In the genomic region with DNA sequence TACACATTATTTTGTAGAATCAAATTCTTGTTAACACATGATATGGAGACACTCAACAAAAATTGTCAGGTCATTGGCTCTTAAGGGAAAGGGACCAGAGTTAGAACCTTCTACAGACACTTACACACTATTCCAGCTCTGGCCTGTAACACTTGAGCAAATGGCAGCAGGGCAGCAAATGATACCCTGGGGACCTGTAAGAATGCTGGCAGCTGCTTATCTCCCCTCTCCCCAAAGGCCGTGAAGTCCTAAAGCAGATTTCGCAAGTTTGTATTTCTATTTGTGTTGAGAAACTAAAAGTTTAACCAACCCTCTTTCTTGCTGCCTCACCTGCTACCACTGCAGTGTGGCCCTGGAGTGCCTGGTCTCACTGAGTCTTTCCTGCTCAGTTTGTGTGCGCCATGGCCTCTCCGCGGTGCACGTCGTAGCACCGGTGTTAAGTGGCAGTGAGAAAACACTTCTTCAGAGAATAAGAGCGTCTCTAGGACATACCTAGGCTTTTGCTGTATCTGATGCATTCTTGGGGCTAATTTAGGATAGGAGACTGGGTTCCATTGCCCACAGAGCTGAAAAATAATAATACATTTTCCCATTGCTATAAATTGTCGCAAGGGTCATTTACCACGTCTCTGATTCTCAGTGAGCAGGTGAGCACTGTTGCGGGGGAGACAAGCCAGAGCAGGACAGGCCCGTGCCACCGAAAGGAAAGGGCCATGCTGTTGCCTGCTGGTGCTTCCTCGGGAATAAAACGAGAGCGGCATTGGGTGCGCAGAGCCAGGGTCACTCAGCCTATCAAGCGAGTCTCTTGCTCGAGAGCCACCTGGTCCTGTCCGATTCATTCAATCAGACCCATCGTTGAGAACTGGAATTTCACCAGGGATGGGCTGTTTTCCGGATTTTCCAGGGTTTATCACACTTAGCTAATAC, we compare ENCODE assay signal across 19 cellular contexts.
DNase-seq lines count a peak whose midpoint lies in the region; ATAC-seq and TF ChIP-seq lines count a peak whose summit lies in the region.
"Had no signal": no experiment of that assay in that cellular context is flagged by ENCODE, and none has a peak within 500 bp of the region (broad histone marks: within the 10 kb centered on the region; RNA-seq: fewer than 3 reads in every experiment).

No MANE protein-coding gene starts in this region.

- H3K27me3 ChIP-seq in BE2C: no peaks in the 10 kb centered on the region
- H3K27me3 ChIP-seq in right cardiac atrium (ENCODE audit: control insufficient read depth, insufficient read depth): no peaks in the 10 kb centered on the region
- H3K27me3 ChIP-seq in CD8-positive, alpha-beta T cell (ENCODE audit: insufficient read depth, low read length): no peaks in the 10 kb centered on the region
- no peaks in the 10 kb centered on the region for H3K27me3 ChIP-seq in colonic mucosa
- H3K27me3 ChIP-seq: foreskin keratinocyte had no signal

- no peaks in the 10 kb centered on the region for H3K36me3 ChIP-seq in BE2C
- H3K36me3 ChIP-seq in CD8-positive, alpha-beta T cell (ENCODE audit: insufficient read depth, low read length): no peaks in the 10 kb centered on the region
- H3K36me3 ChIP-seq in colonic mucosa: no peaks in the 10 kb centered on the region

- H3K36me3 Mint-ChIP-seq in WTC11: no peaks in the 10 kb centered on the region
- H3K36me3 Mint-ChIP-seq in CD8-positive, alpha-beta T cell: peaks cover 11% of the 10 kb centered on the region

- 89% methylated on average over 23 of the region's 23 CpGs for WGBS in right cardiac atrium

- intact Hi-C loops in right cardiac atrium (cut with DNase I) (no loop called here), colonic mucosa (cut with DNase I) (no loop called here)
- intact Hi-C loops in CD8-positive, alpha-beta T cell (cut with DNase I, micrococcal nuclease): no loop called here

- H3K4me1 Mint-ChIP-seq in WTC11: peaks cover 21% of the 10 kb centered on the region
- H3K4me1 Mint-ChIP-seq in CD8-positive, alpha-beta T cell (ENCODE audit: low read depth): no peaks in the 10 kb centered on the region
- H3K4me1 Mint-ChIP-seq: T-cell had no signal

- H3K4me1 ChIP-seq in BE2C (no peaks in the 10 kb centered on the region), right cardiac atrium (ENCODE audit: control insufficient read depth, insufficient read depth, low read length) (peaks cover 3% of the 10 kb centered on the region), colonic mucosa (no peaks in the 10 kb centered on the region)
- H3K4me1 ChIP-seq in CD8-positive, alpha-beta T cell (ENCODE audit: insufficient read depth, low read length): no peaks in the 10 kb centered on the region
- H3K4me1 ChIP-seq: foreskin keratinocyte had no signal

- H3K4me3 Mint-ChIP-seq in WTC11: no peak overlapping the region
- H3K4me3 Mint-ChIP-seq in CD8-positive, alpha-beta T cell: no peak overlapping the region
- H3K4me3 Mint-ChIP-seq: activated naive CD4-positive, alpha-beta T cell treated with anti-CD3 and anti-CD28 coated beads for 36 hours; CD4-positive, alpha-beta T cell; T-cell had no signal

- no peak for TF ChIP-seq CTCF in BE2C (IDR thresholded peaks at IDR 0.05; ENCODE audit: low read depth, low read length)
- TF ChIP-seq CTCF in WTC11 (IDR thresholded peaks at IDR 0.05): no peak
- TF ChIP-seq CTCF in CD8-positive, alpha-beta T cell (IDR thresholded peaks at IDR 0.05): no peak
- TF ChIP-seq CTCF in colonic mucosa (IDR thresholded peaks at IDR 0.05): no peak

- H3K4me3 ChIP-seq in BE2C (ENCODE audit: low read depth, low read length) (no peak overlapping the region), right cardiac atrium (ENCODE audit: low read length) (no peak overlapping the region), colonic mucosa (no peak overlapping the region)
- no peak overlapping the region for H3K4me3 ChIP-seq in CD8-positive, alpha-beta T cell (ENCODE audit: low read depth, low read length)

- CTCF ChIA-PET in WTC11 (lab: Charles Lee): no interaction called here
- CTCF ChIA-PET in CD8-positive, alpha-beta T cell (lab: Charles Lee): no interaction called here

- H3K27ac Mint-ChIP-seq in WTC11: peak overlapping the region; percentile 39
- no peak overlapping the region for H3K27ac Mint-ChIP-seq in CD8-positive, alpha-beta T cell
- H3K27ac Mint-ChIP-seq: activated naive CD4-positive, alpha-beta T cell treated with anti-CD3 and anti-CD28 coated beads for 36 hours; CD4-positive, alpha-beta T cell; T-cell had no signal

- H3K9me3 ChIP-seq in BE2C: no peaks in the 10 kb centered on the region
- no peaks in the 10 kb centered on the region for H3K9me3 ChIP-seq in right cardiac atrium (ENCODE audit: control insufficient read depth, low read length)
- H3K9me3 ChIP-seq in CD8-positive, alpha-beta T cell (ENCODE audit: low read length): no peaks in the 10 kb centered on the region
- no peaks in the 10 kb centered on the region for H3K9me3 ChIP-seq in colonic mucosa

- POLR2A ChIA-PET in WTC11 (lab: Charles Lee): no interaction called here
- POLR2A ChIA-PET in CD8-positive, alpha-beta T cell (lab: Charles Lee): no interaction called here

- peak; percentile 18 for DNase-seq in BE2C
- DNase-seq in HuH-7 (ENCODE audit: low spot score): peak; percentile 49
- DNase-seq in WTC11 (ENCODE audit: low spot score): no peak
- DNase-seq in right cardiac atrium: peak; percentile 35 to 76 (median 66)
- DNase-seq in nucleus accumbens (lab: John Stamatoyannopoulos, UW): no peak
- DNase-seq in CD8-positive, alpha-beta T cell: no peak
- no peak for DNase-seq in retina
- DNase-seq in colonic mucosa: no peak
- DNase-seq: activated CD4-positive, alpha-beta T cell treated with anti-CD3 and anti-CD28 coated beads, Interleukin-2, amount 50 U/mL, for 48 hours; activated naive CD4-positive, alpha-beta T cell treated with anti-CD3 and anti-CD28 coated beads for 36 hours; activated T-cell treated with anti-CD3 and anti-CD28 coated beads, Interleukin-2, amount 50 U/mL, for 1 hour; CD4-positive, alpha-beta T cell; foreskin keratinocyte; H7; KBM-7; NCI-H1105; occipital lobe; stimulated activated naive CD4-positive, alpha-beta T cell; T-cell had no signal

- no peak overlapping the region for H3K9ac ChIP-seq in colonic mucosa (ENCODE audit: low read depth in 2 of 2, low read length in 2 of 2)

- H3K9me3 Mint-ChIP-seq in WTC11: 0 out of 2 replicates have a peak, but pooled peaks cover 4% of the 10 kb centered on the region
- H3K9me3 Mint-ChIP-seq in CD8-positive, alpha-beta T cell: peaks cover 3% of the 10 kb centered on the region
- H3K9me3 Mint-ChIP-seq: CD4-positive, alpha-beta T cell; T-cell had no signal

- H3K27me3 Mint-ChIP-seq in WTC11 (ENCODE audit: low read depth): no peaks in the 10 kb centered on the region
- H3K27me3 Mint-ChIP-seq in CD8-positive, alpha-beta T cell (ENCODE audit: low read depth): no peaks in the 10 kb centered on the region
- H3K27me3 Mint-ChIP-seq: CD4-positive, alpha-beta T cell; T-cell had no signal

- H3K27ac ChIP-seq in right cardiac atrium (ENCODE audit: low read length): no peak overlapping the region
- no peak overlapping the region for H3K27ac ChIP-seq in CD8-positive, alpha-beta T cell (ENCODE audit: low read depth, low read length)
- no peak overlapping the region for H3K27ac ChIP-seq in colonic mucosa
- H3K27ac ChIP-seq: foreskin keratinocyte had no signal

- ATAC-seq in WTC11 (no peak), right cardiac atrium (peak; percentile 91 to 96)
- ATAC-seq in CD8-positive, alpha-beta T cell: no peak
- ATAC-seq: foreskin keratinocyte, T-cell had no signal

TF ChIP-seq in WTC11, 78 proteins besides CTCF, POLR2A, EP300 and RAD21 (continues in another document):
- TF ChIP-seq NR1H2 (CRISPR knock-in tag; IDR thresholded peaks at IDR 0.05) (no peak), EMX1 (CRISPR knock-in tag; IDR thresholded peaks at IDR 0.05) (no peak), TEAD4 (CRISPR knock-in tag; IDR thresholded peaks at IDR 0.05) (no peak), PRRX2 (CRISPR knock-in tag; IDR thresholded peaks at IDR 0.05) (no peak), ZNF138 (CRISPR knock-in tag; conservative IDR thresholded peaks at IDR 0.05) (no peak), ZNF396 (CRISPR knock-in tag; IDR thresholded peaks at IDR 0.05; ENCODE audit: borderline replicate concordance) (no peak), SMAD4 (CRISPR knock-in tag; IDR thresholded peaks at IDR 0.05) (no peak), NR2C2 (CRISPR knock-in tag; IDR thresholded peaks at IDR 0.05) (no peak), NR3C1 (CRISPR knock-in tag; conservative IDR thresholded peaks at IDR 0.05; ENCODE audit: low read depth) (no peak), SOX15 (CRISPR knock-in tag; IDR thresholded peaks at IDR 0.05) (no peak), OVOL2 (CRISPR knock-in tag; IDR thresholded peaks at IDR 0.05; ENCODE audit: borderline replicate concordance) (no peak), ESRRA (CRISPR knock-in tag; IDR thresholded peaks at IDR 0.05; ENCODE audit: borderline replicate concordance) (no peak), ZNF423 (CRISPR knock-in tag; IDR thresholded peaks at IDR 0.05) (no peak), FOXP1 (CRISPR knock-in tag; IDR thresholded peaks at IDR 0.05; ENCODE audit: borderline replicate concordance) (no peak), JUN (CRISPR knock-in tag; IDR thresholded peaks at IDR 0.05) (no peak), HMGA2 (CRISPR knock-in tag; IDR thresholded peaks at IDR 0.05) (no peak)
- TF ChIP-seq, protein P1, sequence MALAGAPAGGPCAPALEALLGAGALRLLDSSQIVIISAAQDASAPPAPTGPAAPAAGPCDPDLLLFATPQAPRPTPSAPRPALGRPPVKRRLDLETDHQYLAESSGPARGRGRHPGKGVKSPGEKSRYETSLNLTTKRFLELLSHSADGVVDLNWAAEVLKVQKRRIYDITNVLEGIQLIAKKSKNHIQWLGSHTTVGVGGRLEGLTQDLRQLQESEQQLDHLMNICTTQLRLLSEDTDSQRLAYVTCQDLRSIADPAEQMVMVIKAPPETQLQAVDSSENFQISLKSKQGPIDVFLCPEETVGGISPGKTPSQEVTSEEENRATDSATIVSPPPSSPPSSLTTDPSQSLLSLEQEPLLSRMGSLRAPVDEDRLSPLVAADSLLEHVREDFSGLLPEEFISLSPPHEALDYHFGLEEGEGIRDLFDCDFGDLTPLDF (CRISPR knock-in tag; IDR thresholded peaks at IDR 0.05): no peak
- TF ChIP-seq, protein P2, sequence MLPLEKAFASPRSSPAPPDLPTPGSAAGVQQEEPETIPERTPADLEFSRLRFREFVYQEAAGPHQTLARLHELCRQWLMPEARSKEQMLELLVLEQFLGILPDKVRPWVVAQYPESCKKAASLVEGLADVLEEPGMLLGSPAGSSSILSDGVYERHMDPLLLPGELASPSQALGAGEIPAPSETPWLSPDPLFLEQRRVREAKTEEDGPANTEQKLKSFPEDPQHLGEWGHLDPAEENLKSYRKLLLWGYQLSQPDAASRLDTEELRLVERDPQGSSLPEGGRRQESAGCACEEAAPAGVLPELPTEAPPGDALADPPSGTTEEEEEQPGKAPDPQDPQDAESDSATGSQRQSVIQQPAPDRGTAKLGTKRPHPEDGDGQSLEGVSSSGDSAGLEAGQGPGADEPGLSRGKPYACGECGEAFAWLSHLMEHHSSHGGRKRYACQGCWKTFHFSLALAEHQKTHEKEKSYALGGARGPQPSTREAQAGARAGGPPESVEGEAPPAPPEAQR (CRISPR knock-in tag; IDR thresholded peaks at IDR 0.05): no peak

Comparison
In these comparisons a context has a peak if more than half of its experiments do, and no peak if none do; other contexts are left out.
1. DNase-seq: peak in BE2C (single experiment), HuH-7 (single experiment) and right cardiac atrium (3 of 3); none in WTC11 (single experiment), nucleus accumbens (0 of 56), CD8-positive, alpha-beta T cell (0 of 7), retina (single experiment) and colonic mucosa (single experiment).
2. ATAC-seq: peak in right cardiac atrium (2 of 2); none in WTC11 (single experiment) and CD8-positive, alpha-beta T cell (single experiment).